ENCODE assay signal across 10 cellular contexts in genomic region chr10:89367529-89367928, GRCh38. TPM values are rescaled to one million over a fixed set of nuclear protein-coding genes. Genes with fewer than 3 reads are reported as not detected.
DNase-seq lines count a peak whose midpoint lies in the region; ATAC-seq and TF ChIP-seq lines count a peak whose summit lies in the region.
"Had no signal": no experiment of that assay in that cellular context is flagged by ENCODE, and none has a peak within 500 bp of the region (broad histone marks: within the 10 kb centered on the region; RNA-seq: fewer than 3 reads in every experiment).

No MANE protein-coding gene starts in this region.

- TF ChIP-seq CTCF in thyroid gland (IDR thresholded peaks at IDR 0.05), result no peak
- no peak for TF ChIP-seq CTCF in testis (IDR thresholded peaks at IDR 0.05)

- intact Hi-C loops in thyroid gland (cut with DNase I), result no loop called here
- intact Hi-C loops in testis (cut with DNase I; ENCODE audit: low total_unique reads), result no loop called here

- ATAC-seq in GM19328 (IDR thresholded peaks at IDR 0.05; ENCODE audit: unreplicated experiment), result peak; percentile 61
- ATAC-seq in HG03139 (IDR thresholded peaks at IDR 0.05; ENCODE audit: unreplicated experiment), result peak; percentile 58
- ATAC-seq in effector memory CD8-positive, alpha-beta T cell (replicated peaks), result peak; percentile 95

- H3K4me3 ChIP-seq in thyroid gland (replicated peaks in 1 of 3), result no peak overlapping the region
- H3K4me3 ChIP-seq in testis, result no peak overlapping the region

- TF ChIP-seq POLR2A in thyroid gland (IDR thresholded peaks at IDR 0.05) (no peak), testis (IDR thresholded peaks at IDR 0.05) (no peak)

- 59 to 63% methylated on average over 4 of the region's 4 CpGs for WGBS in thyroid gland, 2 donors
- WGBS in testis, 2 donors, result 57 to 61% methylated on average over 4 of the region's 4 CpGs

- DNase-seq in AG08395 (ENCODE audit: low spot score), result peak; percentile 4
- DNase-seq in effector memory CD8-positive, alpha-beta T cell, result peak; percentile 20 to 27 (median 24)
- DNase-seq in GOT3 (lab: John Stamatoyannopoulos, UW), result no peak
- DNase-seq in ureter (ENCODE audit: low spot score), result no peak
- DNase-seq in thyroid gland, result no peak
- no peak for DNase-seq in testis

- H3K27me3 ChIP-seq in thyroid gland (no peaks in the 10 kb centered on the region), testis (no peaks in the 10 kb centered on the region)

- no peaks in the 10 kb centered on the region for H3K36me3 Mint-ChIP-seq in effector memory CD8-positive, alpha-beta T cell (ENCODE audit: insufficient read depth)
- H3K36me3 Mint-ChIP-seq: CD8-positive, alpha-beta memory T cell had no signal

- H3K27ac Mint-ChIP-seq in effector memory CD8-positive, alpha-beta T cell, result peak overlapping the region; percentile 38 to 44

- peaks cover 0 to 1% of the 10 kb centered on the region in 2 donors for H3K9me3 Mint-ChIP-seq in effector memory CD8-positive, alpha-beta T cell
- H3K9me3 Mint-ChIP-seq: CD8-positive, alpha-beta memory T cell had no signal

- H3K4me3 Mint-ChIP-seq in effector memory CD8-positive, alpha-beta T cell, result peak overlapping the region in 1 of 2 donors; percentile 21

- H3K4me1 Mint-ChIP-seq in effector memory CD8-positive, alpha-beta T cell (ENCODE audit: low read depth in 2 of 2), result peaks cover 12 to 22% of the 10 kb centered on the region in 2 donors

- H3K9me3 ChIP-seq in thyroid gland (no peaks in the 10 kb centered on the region), testis (no peaks in the 10 kb centered on the region)

- H3K27ac ChIP-seq in thyroid gland, result peak overlapping the region in 1 of 3 donors; percentile 66
- peak overlapping the region in 1 of 2 donors; percentile 70 for H3K27ac ChIP-seq in testis

- H3K27me3 Mint-ChIP-seq in effector memory CD8-positive, alpha-beta T cell, result peaks cover 9 to 12% of the 10 kb centered on the region in 2 donors

- H3K4me1 ChIP-seq in thyroid gland, result peaks cover 8 to 13% of the 10 kb centered on the region in 2 donors
- H3K4me1 ChIP-seq in testis, result peaks cover 13% of the 10 kb centered on the region

- no peaks in the 10 kb centered on the region for H3K36me3 ChIP-seq in thyroid gland
- no peaks in the 10 kb centered on the region for H3K36me3 ChIP-seq in testis (ENCODE audit: low read depth, missing control alignments)

RNA-seq across cellular contexts. Expression of gene IFIT1B, which starts 10.3 kb away (rescaled TPM):
- total RNA-seq in ureter, result not detected
- not detected for total RNA-seq in thyroid gland
- total RNA-seq in testis, result not detected
- not detected for polyA plus RNA-seq in testis (ENCODE audit: insufficient read depth, low read depth, low replicate concordance)
- total RNA-seq: CD8-positive, alpha-beta memory T cell; LHCN-M2 had no signal

RNA-seq across cellular contexts. Expression of gene IFIT1, which starts 24.9 kb away (rescaled TPM):
- total RNA-seq in ureter (4.1 TPM), thyroid gland (10 to 100 TPM in 2 of 4 donors, 1 to 10 TPM in 2; 5.5 to 15.9 (median 10.0) TPM), testis (10 to 100 TPM; 13.1 to 15.3 TPM)
- 14.8 TPM for polyA plus RNA-seq in testis (ENCODE audit: insufficient read depth, low read depth, low replicate concordance)

RNA-seq across cellular contexts. Expression of gene IFIT3, which starts 39.7 kb away (rescaled TPM):
- total RNA-seq in ureter (10.2 TPM), thyroid gland (10 to 100 TPM in 1 of 4 donors, 1 to 10 TPM in 3; 5.9 to 11.4 (median 8.8) TPM), testis (1 to 10 TPM; 5.4 to 6.9 TPM)
- polyA plus RNA-seq in testis (ENCODE audit: insufficient read depth, low read depth, low replicate concordance), result 10.6 TPM

RNA-seq across cellular contexts. Expression of gene IFIT5, which starts 46.8 kb away (rescaled TPM):
- 17.4 TPM for total RNA-seq in ureter
- total RNA-seq in thyroid gland, result 10 to 100 TPM; 13.7 to 23.0 (median 17.1) TPM
- 1 to 10 TPM; 8.2 to 9.2 TPM for total RNA-seq in testis
- polyA plus RNA-seq in testis (ENCODE audit: insufficient read depth, low read depth, low replicate concordance), result 6.9 TPM

Comparison
In these comparisons a context has a peak if more than half of its experiments do, and no peak if none do; other contexts are left out.
1. DNase-seq: peak in AG08395 (single experiment) and effector memory CD8-positive, alpha-beta T cell (3 of 3); none in GOT3 (single experiment), ureter (single experiment), thyroid gland (0 of 2) and testis (single experiment).
2. Peak in every context shown above with its lines, with median percentiles within 50 percentile points of each other: ATAC-seq.